Comparison of ENCODE assay signal across 9 cellular contexts in genomic region chr1:12014141-12014981, GRCh38. TPM values are rescaled to one million over a fixed set of nuclear protein-coding genes. Genes with fewer than 3 reads are reported as not detected.
DNase-seq lines count a peak whose midpoint lies in the region; TF ChIP-seq lines count a peak whose summit lies in the region.
"Had no signal": no experiment of that assay in that cellular context is flagged by ENCODE, and none has a peak within 500 bp of the region (broad histone marks: within the 10 kb centered on the region; RNA-seq: fewer than 3 reads in every experiment).

No MANE protein-coding gene starts in this region.

- TF ChIP-seq CTCF in AG04450 (IDR thresholded peaks at IDR 0.05; ENCODE audit: low read depth, low read length) (peak; percentile 14; the same call in 1 of the 2 replicates), ascending aorta (IDR thresholded peaks at IDR 0.05) (no peak)

- H3K4me1 ChIP-seq in GM23248 (ENCODE audit: insufficient read depth) (peaks cover 25% of the 10 kb centered on the region), ascending aorta (no peaks in the 10 kb centered on the region)

- H3K4me3 Mint-ChIP-seq in activated T-helper 2 cell treated with anti-CD3 and anti-CD28 coated beads, Interferon-gamma antibody, Interleukin-2, Interleukin-4, amounts not matched to agents 10 μg/mL and 5 μg/mL and 100 μg/mL, durations not matched to agents 14 hours and 24 hours and 36 hours (ENCODE audit: low read depth) = no peak overlapping the region

- peak overlapping the region; percentile 58 for H3K9ac ChIP-seq in GM23248

- H3F3A ChIP-seq in GM23248 (ENCODE audit: insufficient read depth) = peaks cover 33% of the 10 kb centered on the region

- H3K36me3 ChIP-seq in GM23248 (ENCODE audit: low read depth) (peaks cover 14% of the 10 kb centered on the region; the same call in 1 of the 2 replicates), ascending aorta (peaks cover 35 to 36% of the 10 kb centered on the region in 2 donors)

- intact Hi-C loops in activated T-helper 2 cell treated with anti-CD3 and anti-CD28 coated beads, Interferon-gamma antibody, Interleukin-2, Interleukin-4, amounts not matched to agents 10 μg/mL and 5 μg/mL and 100 μg/mL, durations not matched to agents 14 hours and 24 hours and 36 hours (cut with micrococcal nuclease) = no loop called here
- intact Hi-C loops in ascending aorta (cut with DNase I) = no loop called here

- no peaks in the 10 kb centered on the region for H3K27me3 ChIP-seq in AG04450 (ENCODE audit: control insufficient read depth, insufficient read depth, low read length)
- no peaks in the 10 kb centered on the region for H3K27me3 ChIP-seq in GM23248 (replicated peaks; ENCODE audit: insufficient read depth)
- no peaks in the 10 kb centered on the region for H3K27me3 ChIP-seq in ascending aorta

- 65% methylated on average over 16 of the region's 16 CpGs for WGBS in GM23248 (ENCODE audit: low coverage in 1 of 2, low lambda C conversion rate in 2 of 2, missing lambda C conversion rate in 2 of 2), 2 experiments

- DNase-seq in AG04450 (ENCODE audit: low read depth, low spot score) = no peak
- peak; percentile 84 for DNase-seq in GM23248
- DNase-seq in activated T-helper 2 cell treated with anti-CD3 and anti-CD28 coated beads, Interferon-gamma antibody, Interleukin-2, Interleukin-4, amounts not matched to agents 10 μg/mL and 5 μg/mL and 100 μg/mL, durations not matched to agents 14 hours and 24 hours and 36 hours (ENCODE audit: low spot score) = no peak
- DNase-seq in kidney tubule cell (ENCODE audit: low spot score) = peak; percentile 59
- no peak for DNase-seq in ascending aorta (ENCODE audit: low spot score in 2 of 2)
- DNase-seq in NCI-H1436 (lab: John Stamatoyannopoulos, UW) = no peak
- no peak for DNase-seq in NCI-H1930 (lab: John Stamatoyannopoulos, UW)
- no peak for DNase-seq in hepatic stellate cell (ENCODE audit: low spot score)
- DNase-seq: effector memory CD4-positive, alpha-beta T cell had no signal

- POLR2A ChIA-PET in AG04450 (lab: Yijun Ruan, JAX) = interaction anchor here (0.7 kb wide), 1 partner anchor 28 kb away, joined by 3 read pairs; no protein-coding TSS in a partner anchor

- H3K4me3 ChIP-seq in AG04450 (ENCODE audit: low read depth, low read length) = no peak overlapping the region
- no peak overlapping the region for H3K4me3 ChIP-seq in GM23248
- no peak overlapping the region for H3K4me3 ChIP-seq in ascending aorta

- H3K27ac Mint-ChIP-seq in activated T-helper 2 cell treated with anti-CD3 and anti-CD28 coated beads, Interferon-gamma antibody, Interleukin-2, Interleukin-4, amounts not matched to agents 10 μg/mL and 5 μg/mL and 100 μg/mL, durations not matched to agents 14 hours and 24 hours and 36 hours = peak overlapping the region; percentile 77

- CTCF ChIA-PET in AG04450 (lab: Charles Lee) = no interaction called here

- peaks cover 43% of the 10 kb centered on the region for H3K36me3 Mint-ChIP-seq in activated T-helper 2 cell treated with anti-CD3 and anti-CD28 coated beads, Interferon-gamma antibody, Interleukin-2, Interleukin-4, amounts not matched to agents 10 μg/mL and 5 μg/mL and 100 μg/mL, durations not matched to agents 14 hours and 24 hours and 36 hours (ENCODE audit: low read depth)

- H2AFZ ChIP-seq in GM23248 = no peak overlapping the region

- H3K9me2 ChIP-seq in GM23248 (ENCODE audit: insufficient read depth) = no peaks in the 10 kb centered on the region

- no peaks in the 10 kb centered on the region for H4K20me1 ChIP-seq in GM23248 (ENCODE audit: insufficient read depth)

- H3K9me3 Mint-ChIP-seq in activated T-helper 2 cell treated with anti-CD3 and anti-CD28 coated beads, Interferon-gamma antibody, Interleukin-2, Interleukin-4, amounts not matched to agents 10 μg/mL and 5 μg/mL and 100 μg/mL, durations not matched to agents 14 hours and 24 hours and 36 hours = no peaks in the 10 kb centered on the region

- H3K4me2 ChIP-seq in GM23248 (ENCODE audit: unreplicated experiment) = peak overlapping the region; percentile 46

- H3K27ac ChIP-seq in AG04450 (ENCODE audit: low read depth, low read length) (no peak overlapping the region), GM23248 (peak overlapping the region; percentile 84), ascending aorta (no peak overlapping the region)

- H3K9me3 ChIP-seq in AG04450 (ENCODE audit: control insufficient read depth, insufficient read depth, low read length) (no peaks in the 10 kb centered on the region; the same call in 1 of the 2 replicates), GM23248 (ENCODE audit: low read depth) (no peaks in the 10 kb centered on the region), ascending aorta (no peaks in the 10 kb centered on the region)

- no peaks in the 10 kb centered on the region for H3K27me3 Mint-ChIP-seq in activated T-helper 2 cell treated with anti-CD3 and anti-CD28 coated beads, Interferon-gamma antibody, Interleukin-2, Interleukin-4, amounts not matched to agents 10 μg/mL and 5 μg/mL and 100 μg/mL, durations not matched to agents 14 hours and 24 hours and 36 hours (ENCODE audit: low read depth)

- in situ Hi-C loops in GM23248 (cut with MboI) = no loop called here

- H3K4me1 Mint-ChIP-seq in activated T-helper 2 cell treated with anti-CD3 and anti-CD28 coated beads, Interferon-gamma antibody, Interleukin-2, Interleukin-4, amounts not matched to agents 10 μg/mL and 5 μg/mL and 100 μg/mL, durations not matched to agents 14 hours and 24 hours and 36 hours (ENCODE audit: low read depth) = peaks cover 33% of the 10 kb centered on the region

- H3K79me2 ChIP-seq in GM23248 (ENCODE audit: insufficient read depth) = no peaks in the 10 kb centered on the region

RNA-seq across cellular contexts. Expression of gene MIIP, which starts 4.9 kb away (rescaled TPM):
- 9.0 and 10.2 TPM in 2 replicates for polyA plus RNA-seq in AG04450 (2011; rRNA removed)
- 7.2 and 10.8 TPM in 2 replicates for polyA minus RNA-seq in AG04450 (2011; rRNA and poly(A)+ RNA removed)
- 21.8 and 26.8 TPM in 2 replicates for total RNA-seq in GM23248 (2014; rRNA removed; shearing (Covaris generic))
- polyA plus RNA-seq in GM23248 (2016; fragmentation: Nextera tagmentation; extraction: Ambion mirVana) = 19.4 and 23.0 TPM in 2 replicates
- 85.8 and 91.2 TPM in 2 replicates for total RNA-seq in activated T-helper 2 cell treated with anti-CD3 and anti-CD28 coated beads, Interferon-gamma antibody, Interleukin-2, Interleukin-4, amounts not matched to agents 10 μg/mL and 5 μg/mL and 100 μg/mL, durations not matched to agents 14 hours and 24 hours and 36 hours
- total RNA-seq in ascending aorta = 51.5 TPM

RNA-seq across cellular contexts. Expression of gene MFN2, which starts 34.1 kb away (rescaled TPM):
- 43.9 and 53.9 TPM in 2 replicates for polyA plus RNA-seq in AG04450 (2011; rRNA removed)
- polyA minus RNA-seq in AG04450 (2011; rRNA and poly(A)+ RNA removed) = 62.7 and 70.7 TPM in 2 replicates
- 57.9 and 59.8 TPM in 2 replicates for total RNA-seq in GM23248 (2014; rRNA removed; shearing (Covaris generic))
- 48.0 and 49.6 TPM in 2 replicates for polyA plus RNA-seq in GM23248 (2016; fragmentation: Nextera tagmentation; extraction: Ambion mirVana)
- 67.9 and 69.5 TPM in 2 replicates for total RNA-seq in activated T-helper 2 cell treated with anti-CD3 and anti-CD28 coated beads, Interferon-gamma antibody, Interleukin-2, Interleukin-4, amounts not matched to agents 10 μg/mL and 5 μg/mL and 100 μg/mL, durations not matched to agents 14 hours and 24 hours and 36 hours
- 85.6 TPM for total RNA-seq in ascending aorta

RNA-seq across cellular contexts. Expression of gene TNFRSF8, which starts 48.7 kb away (rescaled TPM):
- 0.22 and 0.27 TPM in 2 replicates for polyA plus RNA-seq in AG04450 (2011; rRNA removed)
- 0.04 and 0.51 TPM in 2 replicates for polyA minus RNA-seq in AG04450 (2011; rRNA and poly(A)+ RNA removed)
- total RNA-seq in GM23248 (2014; rRNA removed; shearing (Covaris generic)) = not detected in 2 replicates
- polyA plus RNA-seq in GM23248 (2016; fragmentation: Nextera tagmentation; extraction: Ambion mirVana) = 0.14 and 0.23 TPM in 2 replicates
- total RNA-seq in activated T-helper 2 cell treated with anti-CD3 and anti-CD28 coated beads, Interferon-gamma antibody, Interleukin-2, Interleukin-4, amounts not matched to agents 10 μg/mL and 5 μg/mL and 100 μg/mL, durations not matched to agents 14 hours and 24 hours and 36 hours = 65.0 and 65.5 TPM in 2 replicates
- 22.8 TPM for total RNA-seq in ascending aorta

Comparison
In these comparisons a context has a peak if more than half of its experiments do, and no peak if none do; other contexts are left out.
1. DNase-seq: peak in GM23248 (single experiment) and kidney tubule cell (single experiment); none in AG04450 (single experiment), activated T-helper 2 cell treated with anti-CD3 and anti-CD28 coated beads, Interferon-gamma antibody, Interleukin-2, Interleukin-4, amounts not matched to agents 10 μg/mL and 5 μg/mL and 100 μg/mL, durations not matched to agents 14 hours and 24 hours and 36 hours (single experiment), ascending aorta (0 of 2), NCI-H1436 (single experiment), NCI-H1930 (0 of 2) and hepatic stellate cell (single experiment).
2. RNA of gene TNFRSF8, which starts 48.7 kb away (total RNA-seq): 65.0 to 65.5 TPM in activated T-helper 2 cell treated with anti-CD3 and anti-CD28 coated beads, Interferon-gamma antibody, Interleukin-2, Interleukin-4, amounts not matched to agents 10 μg/mL and 5 μg/mL and 100 μg/mL, durations not matched to agents 14 hours and 24 hours and 36 hours and 22.8 TPM in ascending aorta (single experiment); not detected in GM23248; every median in the first group is over 10 times any median in the second.